16 cellular contexts compared by ENCODE assay signal in the genomic region with DNA sequence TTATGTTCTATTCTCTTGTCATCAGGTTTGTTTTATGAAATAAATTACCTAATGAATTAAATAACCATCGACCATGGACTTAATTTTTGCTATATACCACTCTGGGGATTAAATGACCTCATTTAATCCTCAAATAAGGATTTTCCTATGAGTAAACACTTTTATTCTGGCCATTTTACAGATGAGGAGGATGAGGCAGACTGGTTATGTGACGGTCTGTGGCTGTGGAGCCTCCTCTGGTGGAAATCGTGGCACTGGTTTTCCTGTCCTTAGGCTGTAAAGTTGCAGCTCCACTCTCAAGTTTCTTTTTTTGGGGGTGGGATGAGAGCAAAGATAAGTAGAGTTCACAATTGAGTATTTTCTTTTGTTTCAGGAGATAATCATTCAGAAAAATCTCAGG.
"Had no signal": no experiment of that assay in that cellular context is flagged by ENCODE, and none has a peak within 500 bp of the region (broad histone marks: within the 10 kb centered on the region; RNA-seq: fewer than 3 reads in every experiment).

No MANE protein-coding gene starts in this region.

- H3K27me3 ChIP-seq: left lung, thyroid gland, upper lobe of right lung had no signal

- H3K4me1 ChIP-seq: foreskin keratinocyte, parathyroid adenoma, thyroid gland had no signal

- FAIRE-seq: endometrium had no signal

- H3K9me3 Mint-ChIP-seq: activated T-helper 1 cell treated with anti-CD3 and anti-CD28 coated beads, Interleukin-12 subunit alpha, Interleukin-12 subunit beta, Interleukin-2, Interleukin-4 antibody, amounts not matched to agents 30 ng/mL and 10 ng/mL and 1 ng/mL, durations not matched to agents 14 hours and 24 hours and 36 hours; mesothelial cell of epicardium; stimulated activated naive CD8-positive, alpha-beta T cell treated with anti-CD3 and anti-CD28 coated beads, Interleukin-15, Interleukin-2, amounts not matched to agents 100 ng/mL and 50 ng/mL, for 24 hours; WTC11 had no signal

- H3K4me3 ChIP-seq: left lung, thyroid gland had no signal

- H3K27ac ChIP-seq: foreskin keratinocyte, left lung, parathyroid adenoma, thyroid gland had no signal

- H3K79me2 ChIP-seq: parathyroid adenoma had no signal

- H2AFZ ChIP-seq: parathyroid adenoma had no signal

- DNase-seq: activated gamma-delta T cell treated with Interleukin-2 at 50 U/mL for 16 hours; foreskin keratinocyte; left lung; nucleus accumbens; right cardiac atrium; stimulated activated CD4-positive, alpha-beta T cell treated with anti-CD3 and anti-CD28 coated beads, Interleukin-12 subunit alpha, Interleukin-12 subunit beta, amount 100 ng/mL, for 4 hours; stimulated activated CD4-positive, alpha-beta T cell treated with anti-CD3 and anti-CD28 coated beads, Interleukin-4, amount 100 ng/mL, for 4 hours; T1000; thyroid gland; upper lobe of right lung had no signal

- H3K9ac ChIP-seq: parathyroid adenoma had no signal

- H3K36me3 ChIP-seq: left lung, thyroid gland, upper lobe of right lung had no signal

- H3K9me3 ChIP-seq: left lung, thyroid gland, upper lobe of right lung had no signal

- ATAC-seq: foreskin keratinocyte, right cardiac atrium, upper lobe of right lung had no signal

- H3K36me3 Mint-ChIP-seq: mesothelial cell of epicardium, WTC11 had no signal

- H3K27ac Mint-ChIP-seq: activated T-helper 1 cell treated with anti-CD3 and anti-CD28 coated beads, Interleukin-12 subunit alpha, Interleukin-12 subunit beta, Interleukin-2, Interleukin-4 antibody, amounts not matched to agents 30 ng/mL and 10 ng/mL and 1 ng/mL, durations not matched to agents 14 hours and 24 hours and 36 hours; mesothelial cell of epicardium; WTC11 had no signal

- H3K27me3 Mint-ChIP-seq: stimulated activated naive CD8-positive, alpha-beta T cell treated with anti-CD3 and anti-CD28 coated beads, Interleukin-15, Interleukin-2, amounts not matched to agents 100 ng/mL and 50 ng/mL, for 24 hours had no signal
